Comparison of ENCODE assay signal across 1 cellular context in the genomic region with DNA sequence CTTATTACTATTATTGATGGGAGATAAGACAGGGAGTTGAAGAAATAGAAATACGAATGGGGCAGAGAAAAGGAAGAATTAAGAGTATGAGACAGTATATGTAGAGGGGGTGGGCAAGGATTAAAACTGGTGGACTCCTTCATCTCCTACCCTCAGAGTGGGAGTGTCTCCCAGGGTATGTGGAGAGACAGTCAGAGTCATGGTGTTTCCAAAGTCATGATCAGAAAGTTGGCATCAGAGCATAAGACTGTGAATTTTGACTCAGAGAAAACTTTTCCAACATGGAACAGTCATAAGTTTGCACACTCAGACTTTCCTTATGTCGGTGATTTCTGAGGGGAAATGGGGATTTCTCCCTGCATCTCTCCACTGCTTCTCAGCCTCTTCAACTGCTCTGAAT.
TF ChIP-seq lines count a peak whose summit lies in the region.

No MANE protein-coding gene starts in this region.

TF ChIP-seq in K562, 482 proteins besides CTCF, POLR2A, EP300 and RAD21 (continued from another document):
- TF ChIP-seq, protein P1, sequence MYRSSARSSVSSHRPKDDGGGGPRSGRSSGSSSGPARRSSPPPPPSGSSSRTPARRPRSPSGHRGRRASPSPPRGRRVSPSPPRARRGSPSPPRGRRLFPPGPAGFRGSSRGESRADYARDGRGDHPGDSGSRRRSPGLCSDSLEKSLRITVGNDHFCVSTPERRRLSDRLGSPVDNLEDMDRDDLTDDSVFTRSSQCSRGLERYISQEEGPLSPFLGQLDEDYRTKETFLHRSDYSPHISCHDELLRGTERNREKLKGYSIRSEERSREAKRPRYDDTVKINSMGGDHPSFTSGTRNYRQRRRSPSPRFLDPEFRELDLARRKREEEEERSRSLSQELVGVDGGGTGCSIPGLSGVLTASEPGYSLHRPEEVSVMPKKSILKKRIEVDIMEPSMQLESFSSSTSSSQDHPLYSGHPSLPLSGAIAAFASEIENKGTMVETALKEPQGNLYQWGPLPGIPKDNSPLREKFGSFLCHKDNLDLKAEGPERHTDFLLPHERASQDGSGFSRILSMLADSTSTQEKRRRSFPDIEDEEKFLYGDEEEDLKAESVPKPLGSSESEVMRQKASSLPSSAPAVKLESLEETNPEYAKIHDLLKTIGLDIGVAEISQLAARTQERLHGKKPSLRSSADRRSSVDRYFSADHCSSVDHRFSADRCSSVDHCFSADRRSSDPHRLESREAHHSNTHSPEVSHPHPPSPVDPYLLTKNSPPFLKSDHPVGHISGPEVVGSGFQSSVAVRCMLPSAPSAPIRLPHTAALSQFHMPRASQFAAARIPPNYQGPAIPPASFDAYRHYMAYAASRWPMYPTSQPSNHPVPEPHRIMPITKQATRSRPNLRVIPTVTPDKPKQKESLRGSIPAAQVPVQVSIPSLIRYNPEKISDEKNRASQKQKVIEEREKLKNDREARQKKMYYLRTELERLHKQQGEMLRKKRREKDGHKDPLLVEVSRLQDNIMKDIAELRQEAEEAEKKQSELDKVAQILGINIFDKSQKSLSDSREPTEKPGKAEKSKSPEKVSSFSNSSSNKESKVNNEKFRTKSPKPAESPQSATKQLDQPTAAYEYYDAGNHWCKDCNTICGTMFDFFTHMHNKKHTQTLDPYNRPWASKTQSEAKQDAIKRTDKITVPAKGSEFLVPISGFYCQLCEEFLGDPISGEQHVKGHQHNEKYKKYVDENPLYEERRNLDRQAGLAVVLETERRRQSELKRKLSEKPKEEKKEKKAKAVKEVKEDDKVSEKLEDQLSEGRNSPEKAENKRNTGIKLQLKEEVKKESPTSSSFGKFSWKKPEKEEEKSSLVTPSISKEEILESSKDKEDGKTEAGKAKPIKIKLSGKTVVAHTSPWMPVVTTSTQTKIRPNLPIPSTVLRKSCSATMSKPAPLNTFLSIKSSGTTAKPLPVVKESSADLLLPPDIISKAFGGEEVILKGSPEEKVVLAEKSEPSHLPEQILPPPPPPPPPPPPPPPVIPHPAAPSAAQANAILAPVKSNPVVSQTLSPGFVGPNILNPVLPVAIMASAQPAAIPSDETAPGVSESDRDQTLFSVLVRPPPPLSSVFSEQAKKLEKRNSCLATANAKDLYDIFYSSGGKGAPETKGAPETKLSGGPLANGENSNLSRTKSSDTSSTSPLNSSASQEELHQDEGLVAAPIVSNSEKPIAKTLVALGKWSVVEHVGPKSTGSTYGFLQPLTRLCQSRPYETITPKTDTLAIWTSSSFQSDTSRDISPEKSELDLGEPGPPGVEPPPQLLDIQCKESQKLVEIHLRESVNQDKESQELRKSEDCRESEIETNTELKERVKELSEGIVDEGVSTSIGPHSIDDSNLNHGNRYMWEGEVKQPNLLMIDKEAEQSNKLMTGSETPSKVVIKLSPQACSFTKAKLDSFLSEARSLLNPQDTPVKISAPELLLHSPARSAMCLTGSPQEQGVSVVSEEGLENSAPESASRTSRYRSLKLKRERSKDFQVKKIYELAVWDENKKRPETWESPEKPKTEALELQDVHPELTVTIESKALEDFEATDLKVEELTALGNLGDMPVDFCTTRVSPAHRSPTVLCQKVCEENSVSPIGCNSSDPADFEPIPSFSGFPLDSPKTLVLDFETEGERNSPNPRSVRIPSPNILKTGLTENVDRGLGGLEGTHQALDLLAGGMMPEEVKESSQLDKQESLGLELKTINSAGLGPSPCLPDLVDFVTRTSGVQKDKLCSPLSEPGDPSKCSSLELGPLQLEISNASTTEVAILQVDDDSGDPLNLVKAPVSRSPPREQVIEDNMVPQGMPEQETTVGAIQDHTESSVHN (IDR thresholded peaks at IDR 0.05; ENCODE audit: borderline replicate concordance in 1 of 2, low read depth in 1 of 2), result no peak
- TF ChIP-seq FOSL1 (tag; conservative IDR thresholded peaks at IDR 0.05), result peak; percentile 38; the same call in 1 of the 2 replicates
- TF ChIP-seq CREM (IDR thresholded peaks at IDR 0.05; ENCODE audit: low read depth), result no peak
